ENCODE assay signal across 16 cellular contexts in genomic region chr5:3265936-3266335, GRCh38.
DNase-seq lines count a peak whose midpoint lies in the region; ATAC-seq and TF ChIP-seq lines count a peak whose summit lies in the region.
"Had no signal": no experiment of that assay in that cellular context is flagged by ENCODE, and none has a peak within 500 bp of the region (broad histone marks: within the 10 kb centered on the region; RNA-seq: fewer than 3 reads in every experiment).

No MANE protein-coding gene starts in this region.

- TF ChIP-seq CTCF in lung (IDR thresholded peaks at IDR 0.05; ENCODE audit: control extremely low read depth, extremely low read depth), result no peak

- H3K4me1 Mint-ChIP-seq in activated naive CD4-positive, alpha-beta T cell treated with anti-CD3 and anti-CD28 coated beads, Interleukin-2, amount 10 ng/mL, durations not matched to agents 7 days and 5 days, result no peaks in the 10 kb centered on the region
- H3K4me1 Mint-ChIP-seq: CD4-positive, CD25-positive, alpha-beta regulatory T cell; CD8-positive, alpha-beta memory T cell had no signal

- WGBS in lung, 2 donors, result 71 to 80% methylated on average over 6 of the region's 6 CpGs

- CTCF ChIA-PET in activated naive CD4-positive, alpha-beta T cell treated with anti-CD3 and anti-CD28 coated beads, Interleukin-2, amount 10 ng/mL, durations not matched to agents 7 days and 5 days (lab: Charles Lee), result no interaction called here

- no peak overlapping the region for H3K4me3 Mint-ChIP-seq in activated naive CD4-positive, alpha-beta T cell treated with anti-CD3 and anti-CD28 coated beads, Interleukin-2, amount 10 ng/mL, durations not matched to agents 7 days and 5 days
- H3K4me3 Mint-ChIP-seq: CD8-positive, alpha-beta memory T cell; H9 had no signal

- peak; percentile 20 for DNase-seq in lung (ENCODE audit: low spot score)
- peak in 1 of 49 donors; percentile 23 for DNase-seq in substantia nigra (lab: John Stamatoyannopoulos, UW)
- DNase-seq in activated CD4-positive, alpha-beta T cell treated with anti-CD3 and anti-CD28 coated beads, Interleukin-2, amount 50 U/mL, for 4 hours, result no peak
- DNase-seq in NAMALWA (ENCODE audit: low spot score), result no peak
- no peak for DNase-seq in SKM-1 treated with dmso at 0.1 percent for 144 hours (lab: John Stamatoyannopoulos, UW; ENCODE audit: unreplicated experiment)
- DNase-seq in activated naive CD4-positive, alpha-beta T cell treated with anti-CD3 and anti-CD28 coated beads, Interleukin-2, amount 10 ng/mL, durations not matched to agents 7 days and 5 days, result no peak
- DNase-seq: ACHN; BE2C; C1 segment of cervical spinal cord; CD4-positive, CD25-positive, alpha-beta regulatory T cell; CD8-positive, alpha-beta memory T cell; COR-L47; DMS 273 treated with DMSO at 0.1 percent for 48 hours; H9 had no signal

- H3K36me3 Mint-ChIP-seq in activated naive CD4-positive, alpha-beta T cell treated with anti-CD3 and anti-CD28 coated beads, Interleukin-2, amount 10 ng/mL, durations not matched to agents 7 days and 5 days, result no peaks in the 10 kb centered on the region
- H3K36me3 Mint-ChIP-seq: CD4-positive, CD25-positive, alpha-beta regulatory T cell; CD8-positive, alpha-beta memory T cell had no signal

- H3K27ac ChIP-seq in cingulate gyrus (ENCODE audit: low read depth, low read length) (peak overlapping the region; percentile 71), lung (ENCODE audit: low read depth in 1 of 2, low read length in 1 of 2) (no peak overlapping the region), substantia nigra (ENCODE audit: low read depth, low read length, poor library complexity, severe bottlenecking) (peak overlapping the region; percentile 79)

- peaks cover 0 to 6% of the 10 kb centered on the region in 2 donors for H3K9me3 ChIP-seq in lung (ENCODE audit: control insufficient read depth in 2 of 2, insufficient read depth in 1 of 2, low read length in 1 of 2)
- H3K9me3 ChIP-seq: BE2C had no signal

- no peak overlapping the region for H3K4me3 ChIP-seq in lung

- peaks cover 6% of the 10 kb centered on the region for H3K9me3 Mint-ChIP-seq in activated naive CD4-positive, alpha-beta T cell treated with anti-CD3 and anti-CD28 coated beads, Interleukin-2, amount 10 ng/mL, durations not matched to agents 7 days and 5 days

- ATAC-seq in lung (ENCODE audit: insufficient read depth, low FRiP score), result no peak
- ATAC-seq: HepG2 had no signal

- no peak overlapping the region for H3K27ac Mint-ChIP-seq in activated naive CD4-positive, alpha-beta T cell treated with anti-CD3 and anti-CD28 coated beads, Interleukin-2, amount 10 ng/mL, durations not matched to agents 7 days and 5 days
- H3K27ac Mint-ChIP-seq: CD4-positive, CD25-positive, alpha-beta regulatory T cell; CD8-positive, alpha-beta memory T cell had no signal

- no peaks in the 10 kb centered on the region for H3K4me1 ChIP-seq in lung (ENCODE audit: control insufficient read depth in 2 of 2, insufficient read depth in 2 of 2, low read length in 2 of 2)
- H3K4me1 ChIP-seq: BE2C had no signal

- H3K27me3 ChIP-seq in lung (ENCODE audit: control insufficient read depth, insufficient read depth), result no peaks in the 10 kb centered on the region
- H3K27me3 ChIP-seq: BE2C had no signal

- no peaks in the 10 kb centered on the region for H3K27me3 Mint-ChIP-seq in activated naive CD4-positive, alpha-beta T cell treated with anti-CD3 and anti-CD28 coated beads, Interleukin-2, amount 10 ng/mL, durations not matched to agents 7 days and 5 days
- H3K27me3 Mint-ChIP-seq: CD8-positive, alpha-beta memory T cell had no signal

- no peaks in the 10 kb centered on the region for H3K36me3 ChIP-seq in lung (ENCODE audit: control insufficient read depth in 2 of 2, insufficient read depth in 2 of 2, low read length in 2 of 2)
- H3K36me3 ChIP-seq: BE2C had no signal

Comparison
In these comparisons a context has a peak if more than half of its experiments do, and no peak if none do; other contexts are left out.
1. H3K27ac ChIP-seq: peak in cingulate gyrus (single experiment) and substantia nigra (single experiment); none in lung (0 of 2).